ENCODE assay signal across 8 cellular contexts in the genomic region with DNA sequence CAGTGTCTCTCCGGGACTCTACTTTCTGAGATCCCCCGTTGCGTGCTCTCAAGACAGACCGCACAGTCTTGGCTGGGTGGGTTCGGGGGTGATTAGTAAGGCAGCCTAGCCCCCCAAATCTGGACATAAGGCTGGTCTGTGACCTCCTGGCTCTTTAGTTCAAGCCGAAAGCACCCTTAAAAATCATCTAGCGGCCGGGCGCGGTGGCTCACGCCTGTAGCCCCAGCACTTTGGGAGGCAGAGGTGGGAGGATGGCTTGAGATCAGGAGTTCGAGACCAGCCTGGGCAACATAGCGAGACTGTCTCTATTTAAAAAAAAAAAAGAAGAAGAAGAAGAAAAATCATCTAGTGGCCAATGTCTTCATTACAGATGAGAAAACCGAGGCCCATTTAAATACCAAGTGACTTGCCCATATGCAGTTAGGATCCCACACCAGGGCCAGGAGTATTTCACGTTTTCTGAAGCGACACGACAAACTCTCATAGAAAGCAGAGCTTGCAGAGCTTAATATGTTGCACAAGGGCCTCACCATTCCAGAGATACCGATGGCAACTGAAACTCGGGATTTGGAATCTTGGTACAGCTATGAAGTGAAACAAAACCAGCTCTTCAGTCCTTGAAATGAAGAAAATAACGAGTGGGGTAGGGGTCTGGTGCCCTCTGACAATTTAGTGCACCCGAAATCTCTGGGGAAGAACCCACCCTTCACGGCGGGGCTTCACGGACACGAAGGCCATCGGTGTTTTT. TPM values are rescaled to one million over a fixed set of nuclear protein-coding genes. Genes with fewer than 3 reads are reported as not detected.
A peak's percentile ranks its signal among the peaks of the same experiment; 100 is the strongest.
DNase-seq lines count a peak whose midpoint lies in the region; ATAC-seq and TF ChIP-seq lines count a peak whose summit lies in the region.

No MANE protein-coding gene starts in this region.

- intact Hi-C loops in ovary (cut with DNase I) = loop anchor here in 1 of 4 donors (10.0 kb wide), 1 partner anchor 50 kb away; a partner anchor contains a TSS
- intact Hi-C loops in head of caudate nucleus (cut with DNase I) = loop anchor here (1.0 to 10.0 kb wide), 2 partner anchors 28 to 80 kb away; no protein-coding TSS in a partner anchor

- POLR2A ChIA-PET in HEK293 (lab: Yijun Ruan, JAX) = interaction anchor here (0.6 to 1.3 kb wide), 5 partner anchors 11 to 1515 kb away, joined by 3 to 8 read pairs (median 4); a partner anchor contains a TSS

- H3K4me3 ChIP-seq in HEK293 (ENCODE audit: low read depth, low read length) = peak overlapping the region; percentile 56
- H3K4me3 ChIP-seq in SJSA1 = peak overlapping the region; percentile 65
- peak overlapping the region; percentile 69 for H3K4me3 ChIP-seq in epithelial cell of proximal tubule (ENCODE audit: low read depth, low read length)
- H3K4me3 ChIP-seq in ovary = peak overlapping the region; percentile 81

- CTCF ChIA-PET in HEK293 (lab: Yijun Ruan, JAX) = interaction anchor here (0.6 to 3.8 kb wide), 8 partner anchors 14 to 591 kb away, joined by 3 to 39 read pairs (median 3); no protein-coding TSS in a partner anchor

- TF ChIP-seq CTCF in HEK293 (tag by site-specific recombination; IDR thresholded peaks at IDR 0.05) = no peak
- no peak for TF ChIP-seq CTCF in epithelial cell of proximal tubule (conservative IDR thresholded peaks at IDR 0.05; ENCODE audit: low read depth, low read length)
- peak in 1 of 3 donors; percentile 5 for TF ChIP-seq CTCF in ovary (IDR thresholded peaks at IDR 0.05)

- WGBS in ovary, 3 donors = 39 to 49% (median 45%) methylated on average over 26 of the region's 26 CpGs

- H3K36me3 ChIP-seq in HEK293 (ENCODE audit: control insufficient read depth in 2 of 2, insufficient read depth in 1 of 2, low read length in 2 of 2) (peaks cover 0 to 11% of the 10 kb centered on the region in 2 experiments; a peak in 2 of 3 replicates), SJSA1 (peaks cover 10% of the 10 kb centered on the region; the same call in 1 of the 2 replicates), ovary (no peaks in the 10 kb centered on the region)

- in situ Hi-C loops in KBM-7 (cut with MboI; ENCODE audit: low pct_unique_long_range_greater_than_20kb, low sequenced_read_pairs) = no loop called here

- no peak for TF ChIP-seq POLR2A in ovary (IDR thresholded peaks at IDR 0.05)

- DNase-seq in SJSA1 (ENCODE audit: low read depth in 1 of 2, low spot score in 2 of 2) (no peak), epithelial cell of proximal tubule (ENCODE audit: low read depth) (no peak), ovary (no peak), KBM-7 (no peak), head of caudate nucleus (no peak), NCI-H2107 (lab: John Stamatoyannopoulos, UW) (no peak)

- no peaks in the 10 kb centered on the region for H3K27me3 ChIP-seq in SJSA1 (replicated peaks)
- H3K27me3 ChIP-seq in ovary = no peaks in the 10 kb centered on the region

- ATAC-seq in HG03045 (IDR thresholded peaks at IDR 0.05; ENCODE audit: unreplicated experiment) = no peak

- H3K9me3 ChIP-seq in HEK293 (ENCODE audit: control insufficient read depth, insufficient read depth, low read depth, low read length) = no peaks in the 10 kb centered on the region
- H3K9me3 ChIP-seq in SJSA1 (replicated peaks) = no peaks in the 10 kb centered on the region
- no peaks in the 10 kb centered on the region for H3K9me3 ChIP-seq in ovary

- peak overlapping the region; percentile 66; the same call in 1 of the 2 replicates for H3K27ac ChIP-seq in HEK293 (ENCODE audit: extremely low read depth, low read depth, low read length)
- peak overlapping the region; percentile 65 for H3K27ac ChIP-seq in SJSA1
- peak overlapping the region; percentile 90 to 94 for H3K27ac ChIP-seq in ovary

- H3K4me1 ChIP-seq in HEK293 (ENCODE audit: control insufficient read depth, insufficient read depth, low read length) (peaks cover 14% of the 10 kb centered on the region), SJSA1 (replicated peaks) (peaks cover 22% of the 10 kb centered on the region), ovary (ENCODE audit: insufficient read depth) (peaks cover 15% of the 10 kb centered on the region)

- TF ChIP-seq EP300 in ovary (IDR thresholded peaks at IDR 0.05) = no peak

TF ChIP-seq in HEK293, 187 proteins besides CTCF, POLR2A, EP300 and RAD21:
- TF ChIP-seq, protein P1, sequence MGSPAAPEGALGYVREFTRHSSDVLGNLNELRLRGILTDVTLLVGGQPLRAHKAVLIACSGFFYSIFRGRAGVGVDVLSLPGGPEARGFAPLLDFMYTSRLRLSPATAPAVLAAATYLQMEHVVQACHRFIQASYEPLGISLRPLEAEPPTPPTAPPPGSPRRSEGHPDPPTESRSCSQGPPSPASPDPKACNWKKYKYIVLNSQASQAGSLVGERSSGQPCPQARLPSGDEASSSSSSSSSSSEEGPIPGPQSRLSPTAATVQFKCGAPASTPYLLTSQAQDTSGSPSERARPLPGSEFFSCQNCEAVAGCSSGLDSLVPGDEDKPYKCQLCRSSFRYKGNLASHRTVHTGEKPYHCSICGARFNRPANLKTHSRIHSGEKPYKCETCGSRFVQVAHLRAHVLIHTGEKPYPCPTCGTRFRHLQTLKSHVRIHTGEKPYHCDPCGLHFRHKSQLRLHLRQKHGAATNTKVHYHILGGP (tag by site-specific recombination; IDR thresholded peaks at IDR 0.05) = no peak
- TF ChIP-seq SP2 (tag by site-specific recombination; IDR thresholded peaks at IDR 0.05) (no peak), ZNF624 (tag by site-specific recombination; IDR thresholded peaks at IDR 0.05) (no peak), ZNF114 (tag by site-specific recombination; IDR thresholded peaks at IDR 0.05) (no peak), KLF10 (tag by site-specific recombination; IDR thresholded peaks at IDR 0.05) (no peak), ZNF423 (tag by site-specific recombination; IDR thresholded peaks at IDR 0.05) (no peak), ZNF302 (tag by site-specific recombination; IDR thresholded peaks at IDR 0.05; ENCODE audit: low read depth) (no peak), ZBTB17 (tag by site-specific recombination; IDR thresholded peaks at IDR 0.05) (no peak), ZFP69B (tag by site-specific recombination; IDR thresholded peaks at IDR 0.05) (no peak), ZNF391 (tag by site-specific recombination; IDR thresholded peaks at IDR 0.05; ENCODE audit: borderline replicate concordance, low read depth) (no peak), ZNF558 (tag by site-specific recombination; IDR thresholded peaks at IDR 0.05) (no peak), ZBTB48 (tag by site-specific recombination; IDR thresholded peaks at IDR 0.05) (no peak), ZNF76 (tag by site-specific recombination; IDR thresholded peaks at IDR 0.05; ENCODE audit: borderline replicate concordance, low read depth) (no peak), BCL11A (tag by site-specific recombination; IDR thresholded peaks at IDR 0.05; ENCODE audit: low read depth) (no peak), ZNF529 (tag by site-specific recombination; IDR thresholded peaks at IDR 0.05; ENCODE audit: insufficient replicate concordance) (no peak), GFI1B (tag by site-specific recombination; IDR thresholded peaks at IDR 0.05) (no peak), ZBTB20 (tag by site-specific recombination; IDR thresholded peaks at IDR 0.05) (no peak)
- TF ChIP-seq, protein P2, sequence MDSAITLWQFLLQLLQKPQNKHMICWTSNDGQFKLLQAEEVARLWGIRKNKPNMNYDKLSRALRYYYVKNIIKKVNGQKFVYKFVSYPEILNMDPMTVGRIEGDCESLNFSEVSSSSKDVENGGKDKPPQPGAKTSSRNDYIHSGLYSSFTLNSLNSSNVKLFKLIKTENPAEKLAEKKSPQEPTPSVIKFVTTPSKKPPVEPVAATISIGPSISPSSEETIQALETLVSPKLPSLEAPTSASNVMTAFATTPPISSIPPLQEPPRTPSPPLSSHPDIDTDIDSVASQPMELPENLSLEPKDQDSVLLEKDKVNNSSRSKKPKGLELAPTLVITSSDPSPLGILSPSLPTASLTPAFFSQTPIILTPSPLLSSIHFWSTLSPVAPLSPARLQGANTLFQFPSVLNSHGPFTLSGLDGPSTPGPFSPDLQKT (IDR thresholded peaks at IDR 0.05; ENCODE audit: borderline replicate concordance, low read depth, low read length) = no peak

RNA-seq across cellular contexts. Expression of a gene that starts 0.7 kb away (rescaled TPM):
- total RNA-seq in SJSA1 (2014; rRNA removed; shearing (Covaris generic)) = 7.7 and 10.7 TPM in 2 replicates
- 21.6 and 33.7 TPM in 2 replicates for total RNA-seq in epithelial cell of proximal tubule
- total RNA-seq in ovary = 10 to 100 TPM; 10.2 to 69.7 (median 32.9) TPM
- 10 to 100 TPM; 18.7 to 39.0 TPM for polyA plus RNA-seq in ovary

RNA-seq across cellular contexts. Expression of a gene that starts 21.6 kb away (rescaled TPM):
- 24.9 and 37.2 TPM in 2 replicates for total RNA-seq in SJSA1 (2014; rRNA removed; shearing (Covaris generic))
- total RNA-seq in epithelial cell of proximal tubule (39.6 and 39.9 TPM in 2 replicates), ovary (10 to 100 TPM; 11.3 to 31.3 (median 20.3) TPM)
- 10 to 100 TPM in 1 of 2 donors, 1 to 10 TPM in 1; 9.5 to 23.4 TPM for polyA plus RNA-seq in ovary

RNA-seq across cellular contexts. Expression of a gene that starts 45.2 kb away (rescaled TPM):
- 53.6 and 54.0 TPM in 2 replicates for total RNA-seq in SJSA1 (2014; rRNA removed; shearing (Covaris generic))
- 64.3 and 89.3 TPM in 2 replicates for total RNA-seq in epithelial cell of proximal tubule
- 10 to 100 TPM; 10.3 to 66.9 (median 41.4) TPM for total RNA-seq in ovary
- polyA plus RNA-seq in ovary = 10 to 100 TPM; 16.5 to 23.3 TPM
